Comparison of ENCODE assay signal across 1 cellular context in the genomic region with DNA sequence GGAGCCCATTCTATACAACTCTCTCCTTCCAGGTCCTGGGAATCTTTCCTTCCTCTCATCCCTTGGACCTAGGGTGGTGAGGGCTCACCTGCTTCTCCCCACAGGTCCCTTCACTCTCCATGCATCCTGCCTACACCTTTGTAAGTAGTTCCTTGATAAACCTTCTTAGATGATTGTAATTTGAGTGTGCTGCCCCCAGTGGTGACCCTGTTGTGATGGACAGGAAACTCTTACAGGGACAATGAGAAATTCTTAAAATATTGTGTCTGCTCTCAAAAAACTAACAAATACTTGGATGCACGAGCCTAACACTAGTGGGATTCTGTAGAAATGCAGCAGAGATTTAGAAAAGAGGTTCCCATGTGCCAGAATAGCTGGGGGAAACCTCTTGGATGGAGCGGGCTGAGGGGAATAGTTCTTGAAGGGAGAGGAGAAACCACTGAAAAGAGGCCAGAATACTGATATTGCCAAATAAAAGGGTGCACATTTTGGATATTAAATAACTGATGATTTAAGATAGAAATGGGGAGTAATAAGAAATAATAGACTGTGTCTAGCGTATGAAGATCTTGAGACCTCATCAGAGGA.
TF ChIP-seq lines count a peak whose summit lies in the region.

No MANE protein-coding gene starts in this region.

TF ChIP-seq in liver, 16 proteins besides CTCF, POLR2A, EP300 and RAD21 (continued from another document):
- TF ChIP-seq, protein P1, sequence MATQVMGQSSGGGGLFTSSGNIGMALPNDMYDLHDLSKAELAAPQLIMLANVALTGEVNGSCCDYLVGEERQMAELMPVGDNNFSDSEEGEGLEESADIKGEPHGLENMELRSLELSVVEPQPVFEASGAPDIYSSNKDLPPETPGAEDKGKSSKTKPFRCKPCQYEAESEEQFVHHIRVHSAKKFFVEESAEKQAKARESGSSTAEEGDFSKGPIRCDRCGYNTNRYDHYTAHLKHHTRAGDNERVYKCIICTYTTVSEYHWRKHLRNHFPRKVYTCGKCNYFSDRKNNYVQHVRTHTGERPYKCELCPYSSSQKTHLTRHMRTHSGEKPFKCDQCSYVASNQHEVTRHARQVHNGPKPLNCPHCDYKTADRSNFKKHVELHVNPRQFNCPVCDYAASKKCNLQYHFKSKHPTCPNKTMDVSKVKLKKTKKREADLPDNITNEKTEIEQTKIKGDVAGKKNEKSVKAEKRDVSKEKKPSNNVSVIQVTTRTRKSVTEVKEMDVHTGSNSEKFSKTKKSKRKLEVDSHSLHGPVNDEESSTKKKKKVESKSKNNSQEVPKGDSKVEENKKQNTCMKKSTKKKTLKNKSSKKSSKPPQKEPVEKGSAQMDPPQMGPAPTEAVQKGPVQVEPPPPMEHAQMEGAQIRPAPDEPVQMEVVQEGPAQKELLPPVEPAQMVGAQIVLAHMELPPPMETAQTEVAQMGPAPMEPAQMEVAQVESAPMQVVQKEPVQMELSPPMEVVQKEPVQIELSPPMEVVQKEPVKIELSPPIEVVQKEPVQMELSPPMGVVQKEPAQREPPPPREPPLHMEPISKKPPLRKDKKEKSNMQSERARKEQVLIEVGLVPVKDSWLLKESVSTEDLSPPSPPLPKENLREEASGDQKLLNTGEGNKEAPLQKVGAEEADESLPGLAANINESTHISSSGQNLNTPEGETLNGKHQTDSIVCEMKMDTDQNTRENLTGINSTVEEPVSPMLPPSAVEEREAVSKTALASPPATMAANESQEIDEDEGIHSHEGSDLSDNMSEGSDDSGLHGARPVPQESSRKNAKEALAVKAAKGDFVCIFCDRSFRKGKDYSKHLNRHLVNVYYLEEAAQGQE (IDR thresholded peaks at IDR 0.05), result no peak
- TF ChIP-seq, protein P2, sequence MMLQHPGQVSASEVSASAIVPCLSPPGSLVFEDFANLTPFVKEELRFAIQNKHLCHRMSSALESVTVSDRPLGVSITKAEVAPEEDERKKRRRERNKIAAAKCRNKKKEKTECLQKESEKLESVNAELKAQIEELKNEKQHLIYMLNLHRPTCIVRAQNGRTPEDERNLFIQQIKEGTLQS (IDR thresholded peaks at IDR 0.05), result no peak
- no peak for TF ChIP-seq HNF4A (conservative IDR thresholded peaks at IDR 0.05)
- TF ChIP-seq NR2F2 (IDR thresholded peaks at IDR 0.05), result no peak
- no peak for TF ChIP-seq JUND (IDR thresholded peaks at IDR 0.05)
- TF ChIP-seq EGR1 (IDR thresholded peaks at IDR 0.05; ENCODE audit: low read depth in 2 of 2), result no peak
- no peak for TF ChIP-seq SP1 (IDR thresholded peaks at IDR 0.05)
